ENCODE assay signal across 4 cellular contexts in the genomic region with DNA sequence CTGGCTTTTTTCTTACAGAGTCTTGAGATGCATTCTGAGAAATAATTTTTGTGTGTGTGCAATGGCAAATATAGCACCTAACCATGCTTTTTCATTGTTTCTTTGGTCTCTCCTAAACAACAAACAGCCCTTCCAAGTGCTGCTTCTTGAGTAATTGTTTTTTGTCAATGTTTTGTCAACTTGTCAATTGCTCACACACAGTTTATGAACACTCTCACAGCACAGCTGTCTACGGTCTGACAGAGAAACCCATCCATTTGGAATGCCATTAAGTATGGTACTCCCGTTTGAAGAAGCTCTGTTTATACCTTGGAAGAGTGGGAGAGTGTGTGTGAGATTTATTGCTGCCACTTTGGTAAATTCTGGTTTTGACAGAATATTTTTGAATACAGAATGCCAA.
"Had no signal": no experiment of that assay in that cellular context is flagged by ENCODE, and none has a peak within 500 bp of the region (broad histone marks: within the 10 kb centered on the region; RNA-seq: fewer than 3 reads in every experiment).

No MANE protein-coding gene starts in this region.

- H3K4me3 ChIP-seq: K562 had no signal

- ATAC-seq: HepG2, K562 had no signal

- H3K27ac ChIP-seq: HL-60 had no signal

- DNase-seq: KBM-7 had no signal
